ENCODE assay signal across 33 cellular contexts in genomic region chr14:42854061-42854460, GRCh38.
DNase-seq lines count a peak whose midpoint lies in the region; ATAC-seq, FAIRE-seq and TF ChIP-seq lines count a peak whose summit lies in the region.
"Had no signal": no experiment of that assay in that cellular context is flagged by ENCODE, and none has a peak within 500 bp of the region (broad histone marks: within the 10 kb centered on the region; RNA-seq: fewer than 3 reads in every experiment).

No MANE protein-coding gene starts in this region.

- DNase-seq in GM12891 (ENCODE audit: insufficient read length, low spot score) (no peak), fibroblast of peridontal ligament (ENCODE audit: extremely low read depth) (peak; percentile 62), GM12892 (ENCODE audit: insufficient read length) (no peak), T-helper 9 cell (no peak)
- no peak for DNase-seq in stimulated activated naive B cell treated with anti-CD40 and anti-IgM and Interleukin-4, amounts not matched to agents 10 μg/mL and 1 μg/mL and 100 μg/mL, for 72 hours
- DNase-seq: activated CD4-positive, alpha-beta T cell treated with anti-CD3 and anti-CD28 coated beads, Interleukin-2, amount 50 U/mL, for 1 hour; activated effector memory CD4-positive, alpha-beta T cell treated with anti-CD3 and anti-CD28 coated beads, Interleukin-2, amount 50 U/mL, for 16 hours; activated naive CD8-positive, alpha-beta T cell treated with anti-CD3 and anti-CD28 coated beads for 36 hours; activated T-cell treated with anti-CD3 and anti-CD28 coated beads, Interleukin-2, amount 50 U/mL, for 24 hours; aorta; CD4-positive, alpha-beta T cell; cortex of kidney; DND-41; endodermal cell; foreskin keratinocyte; GF-D8; heart left ventricle; NCI-H1105; NCI-H1930; NCI-H524; Peyer's patch; right lobe of liver; SHP77 treated with DMSO at 0.1 percent for 48 hours; stimulated activated CD4-positive, alpha-beta T cell treated with anti-CD3 and anti-CD28 coated beads, Interleukin-12 subunit alpha, Interleukin-12 subunit beta, amount 100 ng/mL, for 4 hours; stimulated activated CD4-positive, alpha-beta T cell treated with anti-CD3 and anti-CD28 coated beads, Interleukin-4, amount 100 ng/mL, for 1 hour; SW 1271; T1000; tibial artery had no signal

- H3K4me3 ChIP-seq in OCI-LY3 (ENCODE audit: low read length): peak overlapping the region; percentile 16; the same call in 1 of the 2 replicates
- H3K4me3 ChIP-seq: GM23338, heart left ventricle, Peyer's patch, prostate gland, right lobe of liver, tibial artery had no signal

- H3K79me2 ChIP-seq in OCI-LY3 (ENCODE audit: low read length): no peaks in the 10 kb centered on the region

- H3K9ac ChIP-seq in OCI-LY3 (ENCODE audit: low read length): peak overlapping the region; percentile 7; the same call in 1 of the 2 replicates

- TF ChIP-seq CTCF in OCI-LY3 (IDR thresholded peaks at IDR 0.05; ENCODE audit: low read depth, low read length): no peak

- H3K36me3 ChIP-seq in OCI-LY3 (replicated peaks; ENCODE audit: low read depth, low read length): no peaks in the 10 kb centered on the region
- H3K36me3 ChIP-seq: heart left ventricle, neutrophil, Peyer's patch, prostate gland, right lobe of liver, tibial artery had no signal

- H3K27ac Mint-ChIP-seq in stimulated activated naive B cell treated with anti-CD40 and anti-IgM and Interleukin-4, amounts not matched to agents 10 μg/mL and 1 μg/mL and 100 μg/mL, for 72 hours: no peak overlapping the region
- H3K27ac Mint-ChIP-seq: activated naive CD8-positive, alpha-beta T cell treated with anti-CD3 and anti-CD28 coated beads for 36 hours; activated T-cell treated with anti-CD3 and anti-CD28 coated beads, Interleukin-2, amount 50 U/mL, for 24 hours; CD4-positive, alpha-beta T cell; endodermal cell; GM23338 had no signal

- peak overlapping the region; percentile 21 for H3K27ac ChIP-seq in OCI-LY3 (ENCODE audit: low read length)
- H3K27ac ChIP-seq: foreskin keratinocyte, neutrophil, Peyer's patch, prostate gland, right lobe of liver, tibial artery had no signal

- no peaks in the 10 kb centered on the region for H3K36me3 Mint-ChIP-seq in stimulated activated naive B cell treated with anti-CD40 and anti-IgM and Interleukin-4, amounts not matched to agents 10 μg/mL and 1 μg/mL and 100 μg/mL, for 72 hours
- H3K36me3 Mint-ChIP-seq: activated naive CD8-positive, alpha-beta T cell treated with anti-CD3 and anti-CD28 coated beads for 36 hours had no signal

- H3K4me2 ChIP-seq in OCI-LY3 (ENCODE audit: low read length): peak overlapping the region; percentile 58
- H3K4me2 ChIP-seq: GM23338 had no signal

- H3K4me1 ChIP-seq in OCI-LY3 (ENCODE audit: low read length): peaks cover 36% of the 10 kb centered on the region
- H3K4me1 ChIP-seq: foreskin keratinocyte, heart left ventricle, Peyer's patch, prostate gland, right lobe of liver, tibial artery had no signal

- H3K27me3 ChIP-seq in OCI-LY3 (ENCODE audit: low read depth, low read length): no peaks in the 10 kb centered on the region
- H3K27me3 ChIP-seq: foreskin keratinocyte, heart left ventricle, neutrophil, Peyer's patch, right lobe of liver, tibial artery had no signal

- peaks cover 0 to 1% of the 10 kb centered on the region in 2 donors for H3K9me3 Mint-ChIP-seq in stimulated activated naive B cell treated with anti-CD40 and anti-IgM and Interleukin-4, amounts not matched to agents 10 μg/mL and 1 μg/mL and 100 μg/mL, for 72 hours
- H3K9me3 Mint-ChIP-seq: endodermal cell, GM23338 had no signal

- H3K9me3 ChIP-seq in OCI-LY3 (ENCODE audit: insufficient read depth, low read length): no peaks in the 10 kb centered on the region
- H3K9me3 ChIP-seq: heart left ventricle, neutrophil, Peyer's patch, prostate gland, right lobe of liver, tibial artery had no signal

- H2AFZ ChIP-seq in OCI-LY3 (ENCODE audit: low read depth, low read length): peak overlapping the region; percentile 9; the same call in 1 of the 2 replicates
- H2AFZ ChIP-seq: GM23338 had no signal

- TF ChIP-seq POLR2A in GM12891 (IDR thresholded peaks at IDR 0.05; ENCODE audit: low read depth, low read length) (no peak), GM12892 (IDR thresholded peaks at IDR 0.05; ENCODE audit: low read depth, low read length) (no peak)

- H3K27me3 Mint-ChIP-seq in stimulated activated naive B cell treated with anti-CD40 and anti-IgM and Interleukin-4, amounts not matched to agents 10 μg/mL and 1 μg/mL and 100 μg/mL, for 72 hours: no peaks in the 10 kb centered on the region
- H3K27me3 Mint-ChIP-seq: activated naive CD8-positive, alpha-beta T cell treated with anti-CD3 and anti-CD28 coated beads for 36 hours; activated T-cell treated with anti-CD3 and anti-CD28 coated beads, Interleukin-2, amount 50 U/mL, for 24 hours; CD4-positive, alpha-beta T cell had no signal

- no peak overlapping the region for H3K4me3 Mint-ChIP-seq in stimulated activated naive B cell treated with anti-CD40 and anti-IgM and Interleukin-4, amounts not matched to agents 10 μg/mL and 1 μg/mL and 100 μg/mL, for 72 hours
- H3K4me3 Mint-ChIP-seq: activated naive CD8-positive, alpha-beta T cell treated with anti-CD3 and anti-CD28 coated beads for 36 hours; activated T-cell treated with anti-CD3 and anti-CD28 coated beads, Interleukin-2, amount 50 U/mL, for 24 hours; CD4-positive, alpha-beta T cell; endodermal cell; GM23338 had no signal

- FAIRE-seq in GM12891 (lab: Jason Lieb, UNC) (no peak), GM12892 (lab: Jason Lieb, UNC) (no peak)

- H4K20me1 ChIP-seq in OCI-LY3 (ENCODE audit: insufficient read depth, low read length): no peaks in the 10 kb centered on the region

- ATAC-seq in stimulated activated naive B cell treated with anti-CD40 and anti-IgM and Interleukin-4, amounts not matched to agents 10 μg/mL and 1 μg/mL and 100 μg/mL, for 72 hours (replicated peaks): peak; percentile 27 to 53
- no peak for ATAC-seq in GM21825 (IDR thresholded peaks at IDR 0.05; ENCODE audit: unreplicated experiment)
- ATAC-seq: foreskin keratinocyte, GM23338, heart left ventricle had no signal

- no peaks in the 10 kb centered on the region for H3K4me1 Mint-ChIP-seq in stimulated activated naive B cell treated with anti-CD40 and anti-IgM and Interleukin-4, amounts not matched to agents 10 μg/mL and 1 μg/mL and 100 μg/mL, for 72 hours
- H3K4me1 Mint-ChIP-seq: activated naive CD8-positive, alpha-beta T cell treated with anti-CD3 and anti-CD28 coated beads for 36 hours; endodermal cell had no signal

TF ChIP-seq in GM12891, 5 proteins besides CTCF, POLR2A, EP300 and RAD21:
- TF ChIP-seq SPI1 (IDR thresholded peaks at IDR 0.05; ENCODE audit: low read depth, low read length): 0 out of 2 replicates have a peak, but pooled peaks have one; percentile 27
- no peak for TF ChIP-seq PAX5 (IDR thresholded peaks at IDR 0.05; ENCODE audit: insufficient read depth, low read length, severe bottlenecking)
